8 cellular contexts compared by ENCODE assay signal in the genomic region with DNA sequence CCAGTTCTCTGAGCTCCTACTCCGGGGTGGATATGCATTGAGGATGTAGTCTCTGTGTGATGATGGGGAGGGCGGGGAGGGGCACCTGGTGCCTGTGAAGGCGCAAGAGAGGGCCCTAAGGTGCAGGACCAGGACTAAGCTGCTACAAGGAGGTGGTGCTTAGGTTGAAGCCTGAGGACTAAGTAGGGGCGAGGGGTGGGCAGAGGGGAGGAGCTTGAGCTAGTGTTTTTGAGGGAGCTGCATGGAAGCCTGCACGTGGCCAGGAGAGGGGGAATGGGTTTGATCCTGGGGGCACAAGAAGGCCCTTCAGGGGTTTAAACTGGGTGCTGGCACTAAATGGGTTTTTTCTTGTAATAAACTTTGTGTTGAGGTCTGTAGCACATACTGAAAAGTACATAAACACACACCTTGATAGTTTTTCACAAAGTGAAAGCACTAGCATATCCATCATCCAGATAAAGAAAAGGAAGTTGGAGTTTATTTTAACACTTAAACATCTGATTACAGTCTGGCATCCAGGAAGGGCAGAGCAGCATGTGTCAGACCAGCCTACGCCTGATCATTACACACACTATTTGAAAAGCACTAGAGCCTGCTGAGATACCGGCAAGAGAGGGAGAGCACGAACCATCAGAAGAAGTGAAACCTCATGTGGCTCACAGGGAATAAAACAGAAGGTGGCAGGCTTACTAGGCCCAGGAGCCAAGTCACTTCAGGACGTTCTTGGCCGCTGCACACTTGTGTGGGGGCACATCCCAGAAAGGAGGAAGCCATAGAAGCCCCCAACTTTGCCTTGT.
DNase-seq lines count a peak whose midpoint lies in the region; ATAC-seq and TF ChIP-seq lines count a peak whose summit lies in the region.

No MANE protein-coding gene starts in this region.

- peaks cover 5% of the 10 kb centered on the region for H3K36me3 ChIP-seq in WERI-Rb-1
- H3K36me3 ChIP-seq in OCI-LY7 (ENCODE audit: insufficient read depth, low read length) = peaks cover 15% of the 10 kb centered on the region

- H3K27ac ChIP-seq in WERI-Rb-1 (no peak overlapping the region), OCI-LY7 (ENCODE audit: low read depth, low read length, poor library complexity, severe bottlenecking) (no peak overlapping the region)

- H3K4me2 ChIP-seq in OCI-LY7 (ENCODE audit: low read length) = no peak overlapping the region

- H3K27ac Mint-ChIP-seq in immature natural killer cell = peak overlapping the region in 5 of 6 donors; percentile 66 to 75 (median 73)

- no peaks in the 10 kb centered on the region for H3K79me2 ChIP-seq in OCI-LY7 (ENCODE audit: insufficient read depth, low read depth, low read length)

- H2AFZ ChIP-seq in OCI-LY7 (ENCODE audit: low read length) = no peak overlapping the region

- no TSS peak for BruUV-seq in OCI-LY7 (replicated peaks; lab: Mats Ljungman, UMichigan)

- H3K9me3 Mint-ChIP-seq in immature natural killer cell = no peaks in the 10 kb centered on the region

- intact Hi-C loops in OCI-LY7 (cut with micrococcal nuclease; ENCODE audit: unreplicated experiment) = no loop called here

- H3K4me3 ChIP-seq in WERI-Rb-1 (ENCODE audit: low read depth, low read length) (no peak overlapping the region), OCI-LY7 (ENCODE audit: low read depth, low read length, poor library complexity, severe bottlenecking) (no peak overlapping the region)

- H3K36me3 Mint-ChIP-seq in immature natural killer cell = peaks cover 4 to 13% (median 11%) of the 10 kb centered on the region in 3 donors

- TF ChIP-seq CTCF in WERI-Rb-1 (IDR thresholded peaks at IDR 0.05; ENCODE audit: low read depth, low read length) (no peak), OCI-LY7 (conservative IDR thresholded peaks at IDR 0.05; ENCODE audit: low read length) (no peak)

- peak; percentile 65 for ATAC-seq in GM18909 (IDR thresholded peaks at IDR 0.05; ENCODE audit: poor library complexity, unreplicated experiment)

- H3K27me3 Mint-ChIP-seq in immature natural killer cell (ENCODE audit: low read depth in 3 of 3) = peaks cover 0 to 2% (median 0%) of the 10 kb centered on the region in 3 donors

- no peaks in the 10 kb centered on the region for H3K9me2 ChIP-seq in OCI-LY7 (ENCODE audit: insufficient read depth, low read length)

- peak; percentile 72 for DNase-seq in Ammon's horn (ENCODE audit: low spot score)
- DNase-seq in WERI-Rb-1 = peak; percentile 11
- DNase-seq in immature natural killer cell = no peak
- DNase-seq in OCI-LY7 (ENCODE audit: low spot score) = no peak
- no peak for DNase-seq in putamen (ENCODE audit: low spot score)
- no peak for DNase-seq in AG20443 (ENCODE audit: low spot score)
- DNase-seq in stimulated activated CD4-positive, alpha-beta T cell treated with anti-CD3 and anti-CD28 coated beads, Interleukin-4, amount 100 ng/mL, for 4 hours = no peak

- H3K4me1 Mint-ChIP-seq in immature natural killer cell = peaks cover 8 to 20% of the 10 kb centered on the region in 2 donors

- CTCF ChIA-PET in OCI-LY7 (lab: Charles Lee; ENCODE audit: unreplicated experiment) = no interaction called here

- no peaks in the 10 kb centered on the region for H3K4me1 ChIP-seq in OCI-LY7 (ENCODE audit: insufficient read depth, low read length, poor library complexity, severe bottlenecking)

- no peaks in the 10 kb centered on the region for H3K9me3 ChIP-seq in WERI-Rb-1 (ENCODE audit: severe bottlenecking)
- no peaks in the 10 kb centered on the region for H3K9me3 ChIP-seq in OCI-LY7 (ENCODE audit: low read length)

- H3K4me3 Mint-ChIP-seq in immature natural killer cell = no peak overlapping the region

- no peaks in the 10 kb centered on the region for H3K27me3 ChIP-seq in WERI-Rb-1 (ENCODE audit: insufficient read depth, low read depth, severe bottlenecking)

- H4K20me1 ChIP-seq in OCI-LY7 (ENCODE audit: insufficient read depth, low read length) = no peaks in the 10 kb centered on the region

- POLR2A ChIA-PET in OCI-LY7 (lab: Charles Lee) = interaction anchor here (0.5 to 0.6 kb wide), 2 partner anchors 117 to 672 kb away, joined by 3 to 5 read pairs; no protein-coding TSS in a partner anchor

Comparison
In these comparisons a context has a peak if more than half of its experiments do, and no peak if none do; other contexts are left out.
1. DNase-seq: peak in Ammon's horn (single experiment) and WERI-Rb-1 (single experiment); none in immature natural killer cell (0 of 3), OCI-LY7 (single experiment), putamen (single experiment), AG20443 (single experiment) and stimulated activated CD4-positive, alpha-beta T cell treated with anti-CD3 and anti-CD28 coated beads, Interleukin-4, amount 100 ng/mL, for 4 hours (0 of 2).